ENCODE assay signal across 22 cellular contexts in the genomic region with DNA sequence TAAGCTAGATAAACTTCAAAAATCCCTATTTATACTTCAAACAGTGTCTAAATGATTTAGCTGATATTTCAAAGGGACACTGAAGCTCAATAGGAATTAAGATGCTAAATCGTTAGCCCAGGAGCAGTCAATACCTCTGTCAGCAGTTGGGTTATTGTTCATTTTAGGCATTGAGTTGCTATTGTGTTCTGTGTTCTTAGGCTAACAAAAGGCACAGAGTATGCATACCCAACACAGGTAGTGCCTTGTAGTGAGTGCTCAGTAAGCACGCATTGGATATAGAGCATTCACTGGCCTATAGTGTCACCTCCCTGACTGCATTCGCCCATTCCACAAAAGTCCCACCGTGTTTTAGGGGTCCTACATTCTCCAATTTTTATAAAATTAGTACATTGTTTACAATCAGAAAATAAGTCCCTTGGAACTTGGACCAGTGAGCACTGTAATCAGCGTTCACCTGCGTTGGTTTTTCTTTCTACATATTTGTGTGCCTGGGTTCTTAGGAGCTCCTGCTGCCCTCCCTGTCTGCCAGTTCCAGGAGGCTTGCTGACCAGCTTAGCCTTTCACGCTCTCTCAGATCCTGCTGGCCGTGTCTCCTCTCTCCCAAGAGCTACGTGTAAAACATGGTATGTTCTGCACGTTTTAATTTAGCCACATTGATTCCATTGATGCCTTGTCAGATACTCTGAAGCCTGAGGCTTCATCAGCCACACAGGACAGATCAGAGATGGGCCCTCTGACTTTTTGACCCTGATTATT.
DNase-seq lines count a peak whose midpoint lies in the region; TF ChIP-seq lines count a peak whose summit lies in the region.
"Had no signal": no experiment of that assay in that cellular context is flagged by ENCODE, and none has a peak within 500 bp of the region (broad histone marks: within the 10 kb centered on the region; RNA-seq: fewer than 3 reads in every experiment).

No MANE protein-coding gene starts in this region.

- peak overlapping the region; percentile 34 for H3K27ac Mint-ChIP-seq in progenitor cell of endocrine pancreas
- H3K27ac Mint-ChIP-seq in T-helper 2 cell treated with Interferon-gamma antibody and Interleukin-4, amounts not matched to agents 5 μg/mL and 100 μg/mL, for 36 hours = no peak overlapping the region
- H3K27ac Mint-ChIP-seq: CD4-positive, CD25-positive, alpha-beta regulatory T cell had no signal

- peak overlapping the region; percentile 64 for H3K27ac ChIP-seq in ectodermal cell (ENCODE audit: insufficient read depth, low read depth, low read length, poor library complexity, severe bottlenecking)
- H3K27ac ChIP-seq: KMS-11, PC-9 had no signal

- no peak for TF ChIP-seq CTCF in progenitor cell of endocrine pancreas (IDR thresholded peaks at IDR 0.05; ENCODE audit: unreplicated experiment)

- peaks cover 3% of the 10 kb centered on the region for H3K4me1 Mint-ChIP-seq in progenitor cell of endocrine pancreas (ENCODE audit: low read depth)
- H3K4me1 Mint-ChIP-seq in T-helper 2 cell treated with Interferon-gamma antibody and Interleukin-4, amounts not matched to agents 5 μg/mL and 100 μg/mL, for 36 hours (ENCODE audit: low read depth) = no peaks in the 10 kb centered on the region
- H3K4me1 Mint-ChIP-seq: CD4-positive, CD25-positive, alpha-beta regulatory T cell had no signal

- H3K36me3 Mint-ChIP-seq in progenitor cell of endocrine pancreas (ENCODE audit: insufficient read depth) = no peaks in the 10 kb centered on the region
- H3K36me3 Mint-ChIP-seq in T-helper 2 cell treated with Interferon-gamma antibody and Interleukin-4, amounts not matched to agents 5 μg/mL and 100 μg/mL, for 36 hours (ENCODE audit: low read depth) = no peaks in the 10 kb centered on the region
- H3K36me3 Mint-ChIP-seq: CD4-positive, CD25-positive, alpha-beta regulatory T cell had no signal

- no peaks in the 10 kb centered on the region for H3K9me3 ChIP-seq in ectodermal cell (ENCODE audit: control insufficient read depth, low read length)
- H3K9me3 ChIP-seq: SK-N-SH had no signal

- no peaks in the 10 kb centered on the region for H3K27me3 Mint-ChIP-seq in progenitor cell of endocrine pancreas
- peaks cover 4% of the 10 kb centered on the region for H3K27me3 Mint-ChIP-seq in T-helper 2 cell treated with Interferon-gamma antibody and Interleukin-4, amounts not matched to agents 5 μg/mL and 100 μg/mL, for 36 hours (ENCODE audit: low read depth)
- H3K27me3 Mint-ChIP-seq: CD4-positive, CD25-positive, alpha-beta regulatory T cell had no signal

- in situ Hi-C loops in G401 (cut with HindIII; ENCODE audit: low sequenced_read_pairs) = no loop called here

- no peak overlapping the region for H3K4me3 ChIP-seq in ectodermal cell (ENCODE audit: insufficient read depth, low read depth, low read length)
- H3K4me3 ChIP-seq: GM12878, PC-9 had no signal

- peaks cover 3% of the 10 kb centered on the region for H3K9me3 Mint-ChIP-seq in progenitor cell of endocrine pancreas (ENCODE audit: low read depth)
- H3K9me3 Mint-ChIP-seq in T-helper 2 cell treated with Interferon-gamma antibody and Interleukin-4, amounts not matched to agents 5 μg/mL and 100 μg/mL, for 36 hours = no peaks in the 10 kb centered on the region

- no peak overlapping the region for H3K4me3 Mint-ChIP-seq in progenitor cell of endocrine pancreas (ENCODE audit: low read depth)
- no peak overlapping the region for H3K4me3 Mint-ChIP-seq in T-helper 2 cell treated with Interferon-gamma antibody and Interleukin-4, amounts not matched to agents 5 μg/mL and 100 μg/mL, for 36 hours
- H3K4me3 Mint-ChIP-seq: CD4-positive, CD25-positive, alpha-beta regulatory T cell had no signal

- H3K27me3 ChIP-seq in ectodermal cell (ENCODE audit: control insufficient read depth, insufficient read depth, low read length, poor library complexity, severe bottlenecking) = no peaks in the 10 kb centered on the region

- DNase-seq in G401 (ENCODE audit: low spot score) (peak; percentile 77), NCI-H69 (lab: John Stamatoyannopoulos, UW) (peak; percentile 48), progenitor cell of endocrine pancreas (ENCODE audit: low spot score, unreplicated experiment) (no peak), activated gamma-delta T cell (lab: John Stamatoyannopoulos, UW) (no peak), GM19240 (ENCODE audit: insufficient read length, low spot score) (no peak)
- DNase-seq in T-helper 2 cell treated with Interferon-gamma antibody and Interleukin-4, amounts not matched to agents 5 μg/mL and 100 μg/mL, for 36 hours (ENCODE audit: low spot score) = no peak
- DNase-seq: CD4-positive, CD25-positive, alpha-beta regulatory T cell; COR-L47; DMS 273 treated with DMSO at 0.1 percent for 48 hours; DMS79 treated with DMSO at 0.1 percent for 48 hours; HCEC 1CT; IMR-90; MV-4-11; NCI-H187; NCI-H748 treated with DMSO at 0.1 percent for 48 hours; PC-9; RPMI8226; SHP77; SK-N-SH had no signal

- H3K36me3 ChIP-seq in ectodermal cell (ENCODE audit: control insufficient read depth, insufficient read depth, low read length) = no peaks in the 10 kb centered on the region

- 77 to 78% methylated on average over 10 of the region's 10 CpGs for whole genome bisulfite sequencing in ectodermal cell, 2 experiments

- H3K4me1 ChIP-seq in ectodermal cell (ENCODE audit: control insufficient read depth, insufficient read depth, low read length) = peaks cover 15% of the 10 kb centered on the region

Comparison
In these comparisons a context has a peak if more than half of its experiments do, and no peak if none do; other contexts are left out.
1. DNase-seq: peak in G401 (single experiment) and NCI-H69 (single experiment); none in progenitor cell of endocrine pancreas (single experiment), activated gamma-delta T cell (single experiment), T-helper 2 cell treated with Interferon-gamma antibody and Interleukin-4, amounts not matched to agents 5 μg/mL and 100 μg/mL, for 36 hours (single experiment) and GM19240 (single experiment).